In the genomic region with DNA sequence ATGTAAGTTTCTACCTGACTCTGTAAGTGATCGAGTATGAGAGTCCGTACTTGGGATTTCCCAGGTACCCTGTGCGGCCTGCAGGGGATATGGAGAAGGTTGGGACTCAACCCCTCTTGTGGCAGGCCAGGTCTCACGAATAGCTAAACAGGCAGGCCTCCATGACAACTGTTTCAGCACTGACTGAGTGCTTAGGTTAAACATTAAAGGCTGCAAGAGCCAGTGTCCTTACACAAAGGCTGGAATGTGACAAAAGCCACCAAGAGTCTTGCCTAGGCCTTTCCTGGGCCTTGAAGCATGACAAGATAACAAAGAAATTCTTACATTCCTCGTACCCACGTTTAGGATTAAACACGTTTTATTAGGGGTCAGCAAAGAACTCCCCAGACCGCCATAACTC, we compare ENCODE assay signal across 1 cellular context.
TF ChIP-seq lines count a peak whose summit lies in the region.

No MANE protein-coding gene starts in this region.

TF ChIP-seq in K562, 482 proteins besides CTCF, POLR2A, EP300 and RAD21:
- TF ChIP-seq ELF2 (CRISPR knock-in tag; IDR thresholded peaks at IDR 0.05) (no peak), ZNF408 (CRISPR knock-in tag; IDR thresholded peaks at IDR 0.05; ENCODE audit: low read depth) (no peak), ASH1L (IDR thresholded peaks at IDR 0.05; ENCODE audit: borderline replicate concordance, low read depth, partially characterized antibody) (no peak), RBM14 (IDR thresholded peaks at IDR 0.05; ENCODE audit: borderline replicate concordance, insufficient read depth, low read depth, low read length) (no peak), HDGF (IDR thresholded peaks at IDR 0.05) (no peak), RFX7 (CRISPR knock-in tag; IDR thresholded peaks at IDR 0.05) (no peak), U2AF1 (optimal IDR thresholded peaks at IDR 0.05; ENCODE audit: low read depth, low read length) (no peak)
- TF ChIP-seq, protein P1, sequence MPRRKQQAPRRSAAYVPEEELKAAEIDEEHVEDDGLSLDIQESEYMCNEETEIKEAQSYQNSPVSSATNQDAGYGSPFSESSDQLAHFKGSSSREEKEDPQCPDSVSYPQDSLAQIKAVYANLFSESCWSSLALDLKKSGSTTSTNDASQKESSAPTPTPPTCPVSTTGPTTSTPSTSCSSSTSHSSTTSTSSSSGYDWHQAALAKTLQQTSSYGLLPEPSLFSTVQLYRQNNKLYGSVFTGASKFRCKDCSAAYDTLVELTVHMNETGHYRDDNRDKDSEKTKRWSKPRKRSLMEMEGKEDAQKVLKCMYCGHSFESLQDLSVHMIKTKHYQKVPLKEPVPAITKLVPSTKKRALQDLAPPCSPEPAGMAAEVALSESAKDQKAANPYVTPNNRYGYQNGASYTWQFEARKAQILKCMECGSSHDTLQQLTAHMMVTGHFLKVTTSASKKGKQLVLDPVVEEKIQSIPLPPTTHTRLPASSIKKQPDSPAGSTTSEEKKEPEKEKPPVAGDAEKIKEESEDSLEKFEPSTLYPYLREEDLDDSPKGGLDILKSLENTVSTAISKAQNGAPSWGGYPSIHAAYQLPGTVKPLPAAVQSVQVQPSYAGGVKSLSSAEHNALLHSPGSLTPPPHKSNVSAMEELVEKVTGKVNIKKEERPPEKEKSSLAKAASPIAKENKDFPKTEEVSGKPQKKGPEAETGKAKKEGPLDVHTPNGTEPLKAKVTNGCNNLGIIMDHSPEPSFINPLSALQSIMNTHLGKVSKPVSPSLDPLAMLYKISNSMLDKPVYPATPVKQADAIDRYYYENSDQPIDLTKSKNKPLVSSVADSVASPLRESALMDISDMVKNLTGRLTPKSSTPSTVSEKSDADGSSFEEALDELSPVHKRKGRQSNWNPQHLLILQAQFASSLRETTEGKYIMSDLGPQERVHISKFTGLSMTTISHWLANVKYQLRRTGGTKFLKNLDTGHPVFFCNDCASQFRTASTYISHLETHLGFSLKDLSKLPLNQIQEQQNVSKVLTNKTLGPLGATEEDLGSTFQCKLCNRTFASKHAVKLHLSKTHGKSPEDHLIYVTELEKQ (CRISPR knock-in tag; IDR thresholded peaks at IDR 0.05) = no peak
- TF ChIP-seq, protein P2, sequence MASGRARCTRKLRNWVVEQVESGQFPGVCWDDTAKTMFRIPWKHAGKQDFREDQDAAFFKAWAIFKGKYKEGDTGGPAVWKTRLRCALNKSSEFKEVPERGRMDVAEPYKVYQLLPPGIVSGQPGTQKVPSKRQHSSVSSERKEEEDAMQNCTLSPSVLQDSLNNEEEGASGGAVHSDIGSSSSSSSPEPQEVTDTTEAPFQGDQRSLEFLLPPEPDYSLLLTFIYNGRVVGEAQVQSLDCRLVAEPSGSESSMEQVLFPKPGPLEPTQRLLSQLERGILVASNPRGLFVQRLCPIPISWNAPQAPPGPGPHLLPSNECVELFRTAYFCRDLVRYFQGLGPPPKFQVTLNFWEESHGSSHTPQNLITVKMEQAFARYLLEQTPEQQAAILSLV (tag; IDR thresholded peaks at IDR 0.05) = no peak
TF ChIP-seq in K562: peak in this region for 0.
